In the genomic region with DNA sequence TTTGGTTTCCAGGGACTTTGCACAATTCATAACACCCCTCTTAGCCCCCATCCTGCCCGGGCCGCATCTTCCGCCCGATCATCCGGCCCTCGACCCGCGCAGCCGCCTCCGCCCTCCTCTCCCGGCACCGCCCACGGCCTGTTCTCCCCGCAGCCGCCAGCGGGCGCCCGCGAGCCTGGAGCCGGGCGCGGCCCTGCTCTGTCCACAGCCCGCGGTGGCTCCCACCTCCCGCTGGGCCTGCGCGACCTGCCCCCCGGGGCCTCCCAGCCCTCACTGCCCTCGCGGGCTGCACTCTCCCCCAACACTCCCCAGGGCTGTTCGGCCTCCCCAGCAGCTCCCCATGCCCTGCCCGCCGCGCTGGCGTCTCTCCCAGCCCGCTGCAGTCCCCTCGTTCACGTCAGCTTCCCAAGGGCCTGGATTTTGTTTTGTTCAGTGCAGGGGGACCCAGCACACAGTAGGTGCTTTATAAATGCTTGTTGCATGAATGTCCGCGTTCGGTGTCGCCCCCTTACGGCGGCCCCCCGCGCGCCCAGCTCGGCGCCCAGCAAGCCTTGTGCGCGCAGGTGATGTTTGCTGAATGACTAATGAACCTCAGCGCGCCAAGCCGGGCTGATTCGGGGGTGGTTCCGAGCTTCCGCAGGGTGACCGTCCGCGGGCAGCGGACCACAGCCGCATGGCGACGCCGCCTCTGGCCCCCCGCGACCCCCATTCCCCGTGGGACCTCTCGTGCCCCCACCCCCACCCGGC, we compare ENCODE assay signal across 1 cellular context.
TF ChIP-seq lines count a peak whose summit lies in the region.

No MANE protein-coding gene starts in this region.

TF ChIP-seq in WTC11, 78 proteins besides CTCF, POLR2A, EP300 and RAD21:
- TF ChIP-seq TEAD4 (CRISPR knock-in tag; IDR thresholded peaks at IDR 0.05) (no peak), ELF4 (CRISPR knock-in tag; IDR thresholded peaks at IDR 0.05; ENCODE audit: low read depth) (no peak), MYBL2 (CRISPR knock-in tag; IDR thresholded peaks at IDR 0.05) (peak; percentile 65), ZNF671 (CRISPR knock-in tag; IDR thresholded peaks at IDR 0.05) (no peak), ZNF121 (CRISPR knock-in tag; IDR thresholded peaks at IDR 0.05) (no peak), FOXP1 (CRISPR knock-in tag; IDR thresholded peaks at IDR 0.05; ENCODE audit: borderline replicate concordance) (peak; percentile 64; the same call in 1 of the 2 replicates), KAT7 (CRISPR knock-in tag; IDR thresholded peaks at IDR 0.05; ENCODE audit: borderline replicate concordance) (peak; percentile 66; the same call in 1 of the 2 replicates), IRF2 (CRISPR knock-in tag; IDR thresholded peaks at IDR 0.05; ENCODE audit: borderline replicate concordance, low read depth) (no peak), GTF2I (CRISPR knock-in tag; conservative IDR thresholded peaks at IDR 0.05) (0 out of 2 replicates have a peak, but pooled peaks have one; percentile 46), ZNF423 (CRISPR knock-in tag; IDR thresholded peaks at IDR 0.05) (peak; percentile 48; the same call in 1 of the 2 replicates), ZNF219 (CRISPR knock-in tag; IDR thresholded peaks at IDR 0.05; ENCODE audit: borderline replicate concordance) (no peak), SP1 (CRISPR knock-in tag; conservative IDR thresholded peaks at IDR 0.05) (peak; percentile 83), PRRX2 (CRISPR knock-in tag; IDR thresholded peaks at IDR 0.05) (no peak), ATF1 (CRISPR knock-in tag; IDR thresholded peaks at IDR 0.05) (no peak), TEAD1 (CRISPR knock-in tag; IDR thresholded peaks at IDR 0.05) (no peak; the same call in 1 of the 2 replicates), GABPB1 (CRISPR knock-in tag; IDR thresholded peaks at IDR 0.05) (no peak), RORB (CRISPR knock-in tag; IDR thresholded peaks at IDR 0.05) (no peak), FOXK1 (CRISPR knock-in tag; IDR thresholded peaks at IDR 0.05) (0 out of 2 replicates have a peak, but pooled peaks have one; percentile 19), TCF7 (CRISPR knock-in tag; IDR thresholded peaks at IDR 0.05; ENCODE audit: low read depth) (0 out of 2 replicates have a peak, but pooled peaks have one; percentile 34)
- TF ChIP-seq, protein P1, sequence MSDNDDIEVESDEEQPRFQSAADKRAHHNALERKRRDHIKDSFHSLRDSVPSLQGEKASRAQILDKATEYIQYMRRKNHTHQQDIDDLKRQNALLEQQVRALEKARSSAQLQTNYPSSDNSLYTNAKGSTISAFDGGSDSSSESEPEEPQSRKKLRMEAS (CRISPR knock-in tag; IDR thresholded peaks at IDR 0.05), result no peak
- TF ChIP-seq, protein P2, sequence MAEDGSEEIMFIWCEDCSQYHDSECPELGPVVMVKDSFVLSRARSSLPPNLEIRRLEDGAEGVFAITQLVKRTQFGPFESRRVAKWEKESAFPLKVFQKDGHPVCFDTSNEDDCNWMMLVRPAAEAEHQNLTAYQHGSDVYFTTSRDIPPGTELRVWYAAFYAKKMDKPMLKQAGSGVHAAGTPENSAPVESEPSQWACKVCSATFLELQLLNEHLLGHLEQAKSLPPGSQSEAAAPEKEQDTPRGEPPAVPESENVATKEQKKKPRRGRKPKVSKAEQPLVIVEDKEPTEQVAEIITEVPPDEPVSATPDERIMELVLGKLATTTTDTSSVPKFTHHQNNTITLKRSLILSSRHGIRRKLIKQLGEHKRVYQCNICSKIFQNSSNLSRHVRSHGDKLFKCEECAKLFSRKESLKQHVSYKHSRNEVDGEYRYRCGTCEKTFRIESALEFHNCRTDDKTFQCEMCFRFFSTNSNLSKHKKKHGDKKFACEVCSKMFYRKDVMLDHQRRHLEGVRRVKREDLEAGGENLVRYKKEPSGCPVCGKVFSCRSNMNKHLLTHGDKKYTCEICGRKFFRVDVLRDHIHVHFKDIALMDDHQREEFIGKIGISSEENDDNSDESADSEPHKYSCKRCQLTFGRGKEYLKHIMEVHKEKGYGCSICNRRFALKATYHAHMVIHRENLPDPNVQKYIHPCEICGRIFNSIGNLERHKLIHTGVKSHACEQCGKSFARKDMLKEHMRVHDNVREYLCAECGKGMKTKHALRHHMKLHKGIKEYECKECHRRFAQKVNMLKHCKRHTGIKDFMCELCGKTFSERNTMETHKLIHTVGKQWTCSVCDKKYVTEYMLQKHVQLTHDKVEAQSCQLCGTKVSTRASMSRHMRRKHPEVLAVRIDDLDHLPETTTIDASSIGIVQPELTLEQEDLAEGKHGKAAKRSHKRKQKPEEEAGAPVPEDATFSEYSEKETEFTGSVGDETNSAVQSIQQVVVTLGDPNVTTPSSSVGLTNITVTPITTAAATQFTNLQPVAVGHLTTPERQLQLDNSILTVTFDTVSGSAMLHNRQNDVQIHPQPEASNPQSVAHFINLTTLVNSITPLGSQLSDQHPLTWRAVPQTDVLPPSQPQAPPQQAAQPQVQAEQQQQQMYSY (CRISPR knock-in tag; IDR thresholded peaks at IDR 0.05), result peak; percentile 72; the same call in 1 of the 2 replicates
- TF ChIP-seq, protein P3, sequence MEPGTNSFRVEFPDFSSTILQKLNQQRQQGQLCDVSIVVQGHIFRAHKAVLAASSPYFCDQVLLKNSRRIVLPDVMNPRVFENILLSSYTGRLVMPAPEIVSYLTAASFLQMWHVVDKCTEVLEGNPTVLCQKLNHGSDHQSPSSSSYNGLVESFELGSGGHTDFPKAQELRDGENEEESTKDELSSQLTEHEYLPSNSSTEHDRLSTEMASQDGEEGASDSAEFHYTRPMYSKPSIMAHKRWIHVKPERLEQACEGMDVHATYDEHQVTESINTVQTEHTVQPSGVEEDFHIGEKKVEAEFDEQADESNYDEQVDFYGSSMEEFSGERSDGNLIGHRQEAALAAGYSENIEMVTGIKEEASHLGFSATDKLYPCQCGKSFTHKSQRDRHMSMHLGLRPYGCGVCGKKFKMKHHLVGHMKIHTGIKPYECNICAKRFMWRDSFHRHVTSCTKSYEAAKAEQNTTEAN (CRISPR knock-in tag; IDR thresholded peaks at IDR 0.05), result peak; percentile 62; the same call in 1 of the 2 replicates
- TF ChIP-seq, protein P4, sequence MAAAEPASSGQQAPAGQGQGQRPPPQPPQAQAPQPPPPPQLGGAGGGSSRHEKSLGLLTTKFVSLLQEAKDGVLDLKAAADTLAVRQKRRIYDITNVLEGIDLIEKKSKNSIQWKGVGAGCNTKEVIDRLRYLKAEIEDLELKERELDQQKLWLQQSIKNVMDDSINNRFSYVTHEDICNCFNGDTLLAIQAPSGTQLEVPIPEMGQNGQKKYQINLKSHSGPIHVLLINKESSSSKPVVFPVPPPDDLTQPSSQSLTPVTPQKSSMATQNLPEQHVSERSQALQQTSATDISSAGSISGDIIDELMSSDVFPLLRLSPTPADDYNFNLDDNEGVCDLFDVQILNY (CRISPR knock-in tag; IDR thresholded peaks at IDR 0.05), result peak; percentile 53; the same call in 1 of the 2 replicates
- TF ChIP-seq, protein P5, sequence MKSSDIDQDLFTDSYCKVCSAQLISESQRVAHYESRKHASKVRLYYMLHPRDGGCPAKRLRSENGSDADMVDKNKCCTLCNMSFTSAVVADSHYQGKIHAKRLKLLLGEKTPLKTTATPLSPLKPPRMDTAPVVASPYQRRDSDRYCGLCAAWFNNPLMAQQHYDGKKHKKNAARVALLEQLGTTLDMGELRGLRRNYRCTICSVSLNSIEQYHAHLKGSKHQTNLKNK (CRISPR knock-in tag; IDR thresholded peaks at IDR 0.05), result 0 out of 2 replicates have a peak, but pooled peaks have one; percentile 2
- TF ChIP-seq, protein P6, sequence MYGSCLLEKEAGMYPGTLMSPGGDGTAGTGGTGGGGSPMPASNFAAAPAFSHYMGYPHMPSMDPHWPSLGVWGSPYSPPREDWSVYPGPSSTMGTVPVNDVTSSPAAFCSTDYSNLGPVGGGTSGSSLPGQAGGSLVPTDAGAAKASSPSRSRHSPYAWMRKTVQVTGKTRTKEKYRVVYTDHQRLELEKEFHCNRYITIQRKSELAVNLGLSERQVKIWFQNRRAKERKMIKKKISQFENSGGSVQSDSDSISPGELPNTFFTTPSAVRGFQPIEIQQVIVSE (CRISPR knock-in tag; IDR thresholded peaks at IDR 0.05; ENCODE audit: borderline replicate concordance), result no peak
- TF ChIP-seq, protein P7, sequence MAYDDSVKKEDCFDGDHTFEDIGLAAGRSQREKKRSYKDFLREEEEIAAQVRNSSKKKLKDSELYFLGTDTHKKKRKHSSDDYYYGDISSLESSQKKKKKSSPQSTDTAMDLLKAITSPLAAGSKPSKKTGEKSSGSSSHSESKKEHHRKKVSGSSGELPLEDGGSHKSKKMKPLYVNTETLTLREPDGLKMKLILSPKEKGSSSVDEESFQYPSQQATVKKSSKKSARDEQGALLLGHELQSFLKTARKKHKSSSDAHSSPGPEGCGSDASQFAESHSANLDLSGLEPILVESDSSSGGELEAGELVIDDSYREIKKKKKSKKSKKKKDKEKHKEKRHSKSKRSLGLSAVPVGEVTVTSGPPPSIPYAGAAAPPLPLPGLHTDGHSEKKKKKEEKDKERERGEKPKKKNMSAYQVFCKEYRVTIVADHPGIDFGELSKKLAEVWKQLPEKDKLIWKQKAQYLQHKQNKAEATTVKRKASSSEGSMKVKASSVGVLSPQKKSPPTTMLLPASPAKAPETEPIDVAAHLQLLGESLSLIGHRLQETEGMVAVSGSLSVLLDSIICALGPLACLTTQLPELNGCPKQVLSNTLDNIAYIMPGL (CRISPR knock-in tag; IDR thresholded peaks at IDR 0.05), result peak; percentile 89
- TF ChIP-seq, protein P8, sequence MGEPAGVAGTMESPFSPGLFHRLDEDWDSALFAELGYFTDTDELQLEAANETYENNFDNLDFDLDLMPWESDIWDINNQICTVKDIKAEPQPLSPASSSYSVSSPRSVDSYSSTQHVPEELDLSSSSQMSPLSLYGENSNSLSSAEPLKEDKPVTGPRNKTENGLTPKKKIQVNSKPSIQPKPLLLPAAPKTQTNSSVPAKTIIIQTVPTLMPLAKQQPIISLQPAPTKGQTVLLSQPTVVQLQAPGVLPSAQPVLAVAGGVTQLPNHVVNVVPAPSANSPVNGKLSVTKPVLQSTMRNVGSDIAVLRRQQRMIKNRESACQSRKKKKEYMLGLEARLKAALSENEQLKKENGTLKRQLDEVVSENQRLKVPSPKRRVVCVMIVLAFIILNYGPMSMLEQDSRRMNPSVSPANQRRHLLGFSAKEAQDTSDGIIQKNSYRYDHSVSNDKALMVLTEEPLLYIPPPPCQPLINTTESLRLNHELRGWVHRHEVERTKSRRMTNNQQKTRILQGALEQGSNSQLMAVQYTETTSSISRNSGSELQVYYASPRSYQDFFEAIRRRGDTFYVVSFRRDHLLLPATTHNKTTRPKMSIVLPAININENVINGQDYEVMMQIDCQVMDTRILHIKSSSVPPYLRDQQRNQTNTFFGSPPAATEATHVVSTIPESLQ (CRISPR knock-in tag; IDR thresholded peaks at IDR 0.05), result no peak
- TF ChIP-seq, protein P9, sequence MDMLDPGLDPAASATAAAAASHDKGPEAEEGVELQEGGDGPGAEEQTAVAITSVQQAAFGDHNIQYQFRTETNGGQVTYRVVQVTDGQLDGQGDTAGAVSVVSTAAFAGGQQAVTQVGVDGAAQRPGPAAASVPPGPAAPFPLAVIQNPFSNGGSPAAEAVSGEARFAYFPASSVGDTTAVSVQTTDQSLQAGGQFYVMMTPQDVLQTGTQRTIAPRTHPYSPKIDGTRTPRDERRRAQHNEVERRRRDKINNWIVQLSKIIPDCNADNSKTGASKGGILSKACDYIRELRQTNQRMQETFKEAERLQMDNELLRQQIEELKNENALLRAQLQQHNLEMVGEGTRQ (CRISPR knock-in tag; IDR thresholded peaks at IDR 0.05), result no peak
TF ChIP-seq in WTC11: peak in this region for 13.
